In the genomic region with DNA sequence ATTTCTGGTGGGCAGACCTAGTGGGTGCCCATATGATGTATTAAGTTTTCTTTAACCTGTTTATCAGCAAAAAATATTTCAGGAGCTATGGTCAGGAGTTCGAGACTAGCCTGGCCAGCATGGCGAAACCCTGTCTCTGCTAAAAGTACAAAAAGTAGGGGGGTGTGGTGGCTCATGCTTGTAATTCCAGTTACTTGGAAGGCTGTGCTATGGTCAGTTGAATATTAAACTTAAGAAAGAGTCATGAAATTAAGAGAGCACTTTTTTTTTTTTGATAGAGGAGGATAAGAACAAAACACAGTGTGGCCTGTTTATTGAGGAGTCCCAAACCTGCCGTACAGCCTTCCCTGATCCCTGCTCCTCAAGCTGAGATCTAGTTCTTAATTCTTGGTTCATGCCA, we compare ENCODE assay signal across 1 cellular context.
TF ChIP-seq lines count a peak whose summit lies in the region.

No MANE protein-coding gene starts in this region.

TF ChIP-seq in GM23338, 12 proteins besides CTCF, POLR2A, EP300 and RAD21 (continued from another document):
- TF ChIP-seq, protein P1, sequence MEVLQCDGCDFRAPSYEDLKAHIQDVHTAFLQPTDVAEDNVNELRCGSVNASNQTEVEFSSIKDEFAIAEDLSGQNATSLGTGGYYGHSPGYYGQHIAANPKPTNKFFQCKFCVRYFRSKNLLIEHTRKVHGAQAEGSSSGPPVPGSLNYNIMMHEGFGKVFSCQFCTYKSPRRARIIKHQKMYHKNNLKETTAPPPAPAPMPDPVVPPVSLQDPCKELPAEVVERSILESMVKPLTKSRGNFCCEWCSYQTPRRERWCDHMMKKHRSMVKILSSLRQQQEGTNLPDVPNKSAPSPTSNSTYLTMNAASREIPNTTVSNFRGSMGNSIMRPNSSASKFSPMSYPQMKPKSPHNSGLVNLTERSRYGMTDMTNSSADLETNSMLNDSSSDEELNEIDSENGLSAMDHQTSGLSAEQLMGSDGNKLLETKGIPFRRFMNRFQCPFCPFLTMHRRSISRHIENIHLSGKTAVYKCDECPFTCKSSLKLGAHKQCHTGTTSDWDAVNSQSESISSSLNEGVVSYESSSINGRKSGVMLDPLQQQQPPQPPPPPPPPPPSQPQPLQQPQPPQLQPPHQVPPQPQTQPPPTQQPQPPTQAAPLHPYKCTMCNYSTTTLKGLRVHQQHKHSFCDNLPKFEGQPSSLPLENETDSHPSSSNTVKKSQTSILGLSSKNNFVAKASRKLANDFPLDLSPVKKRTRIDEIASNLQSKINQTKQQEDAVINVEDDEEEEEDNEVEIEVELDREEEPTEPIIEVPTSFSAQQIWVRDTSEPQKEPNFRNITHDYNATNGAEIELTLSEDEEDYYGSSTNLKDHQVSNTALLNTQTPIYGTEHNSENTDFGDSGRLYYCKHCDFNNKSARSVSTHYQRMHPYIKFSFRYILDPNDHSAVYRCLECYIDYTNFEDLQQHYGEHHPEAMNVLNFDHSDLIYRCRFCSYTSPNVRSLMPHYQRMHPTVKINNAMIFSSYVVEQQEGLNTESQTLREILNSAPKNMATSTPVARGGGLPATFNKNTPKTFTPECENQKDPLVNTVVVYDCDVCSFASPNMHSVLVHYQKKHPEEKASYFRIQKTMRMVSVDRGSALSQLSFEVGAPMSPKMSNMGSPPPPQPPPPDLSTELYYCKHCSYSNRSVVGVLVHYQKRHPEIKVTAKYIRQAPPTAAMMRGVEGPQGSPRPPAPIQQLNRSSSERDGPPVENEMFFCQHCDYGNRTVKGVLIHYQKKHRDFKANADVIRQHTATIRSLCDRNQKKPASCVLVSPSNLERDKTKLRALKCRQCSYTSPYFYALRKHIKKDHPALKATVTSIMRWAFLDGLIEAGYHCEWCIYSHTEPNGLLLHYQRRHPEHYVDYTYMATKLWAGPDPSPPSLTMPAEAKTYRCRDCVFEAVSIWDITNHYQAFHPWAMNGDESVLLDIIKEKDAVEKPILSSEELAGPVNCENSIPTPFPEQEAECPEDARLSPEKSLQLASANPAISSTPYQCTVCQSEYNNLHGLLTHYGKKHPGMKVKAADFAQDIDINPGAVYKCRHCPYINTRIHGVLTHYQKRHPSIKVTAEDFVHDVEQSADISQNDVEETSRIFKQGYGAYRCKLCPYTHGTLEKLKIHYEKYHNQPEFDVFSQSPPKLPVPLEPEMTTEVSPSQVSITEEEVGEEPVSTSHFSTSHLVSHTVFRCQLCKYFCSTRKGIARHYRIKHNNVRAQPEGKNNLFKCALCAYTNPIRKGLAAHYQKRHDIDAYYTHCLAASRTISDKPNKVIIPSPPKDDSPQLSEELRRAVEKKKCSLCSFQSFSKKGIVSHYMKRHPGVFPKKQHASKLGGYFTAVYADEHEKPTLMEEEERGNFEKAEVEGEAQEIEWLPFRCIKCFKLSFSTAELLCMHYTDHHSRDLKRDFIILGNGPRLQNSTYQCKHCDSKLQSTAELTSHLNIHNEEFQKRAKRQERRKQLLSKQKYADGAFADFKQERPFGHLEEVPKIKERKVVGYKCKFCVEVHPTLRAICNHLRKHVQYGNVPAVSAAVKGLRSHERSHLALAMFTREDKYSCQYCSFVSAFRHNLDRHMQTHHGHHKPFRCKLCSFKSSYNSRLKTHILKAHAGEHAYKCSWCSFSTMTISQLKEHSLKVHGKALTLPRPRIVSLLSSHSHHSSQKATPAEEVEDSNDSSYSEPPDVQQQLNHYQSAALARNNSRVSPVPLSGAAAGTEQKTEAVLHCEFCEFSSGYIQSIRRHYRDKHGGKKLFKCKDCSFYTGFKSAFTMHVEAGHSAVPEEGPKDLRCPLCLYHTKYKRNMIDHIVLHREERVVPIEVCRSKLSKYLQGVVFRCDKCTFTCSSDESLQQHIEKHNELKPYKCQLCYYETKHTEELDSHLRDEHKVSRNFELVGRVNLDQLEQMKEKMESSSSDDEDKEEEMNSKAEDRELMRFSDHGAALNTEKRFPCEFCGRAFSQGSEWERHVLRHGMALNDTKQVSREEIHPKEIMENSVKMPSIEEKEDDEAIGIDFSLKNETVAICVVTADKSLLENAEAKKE (CRISPR knock-in tag; IDR thresholded peaks at IDR 0.05): no peak
- TF ChIP-seq, protein P2, sequence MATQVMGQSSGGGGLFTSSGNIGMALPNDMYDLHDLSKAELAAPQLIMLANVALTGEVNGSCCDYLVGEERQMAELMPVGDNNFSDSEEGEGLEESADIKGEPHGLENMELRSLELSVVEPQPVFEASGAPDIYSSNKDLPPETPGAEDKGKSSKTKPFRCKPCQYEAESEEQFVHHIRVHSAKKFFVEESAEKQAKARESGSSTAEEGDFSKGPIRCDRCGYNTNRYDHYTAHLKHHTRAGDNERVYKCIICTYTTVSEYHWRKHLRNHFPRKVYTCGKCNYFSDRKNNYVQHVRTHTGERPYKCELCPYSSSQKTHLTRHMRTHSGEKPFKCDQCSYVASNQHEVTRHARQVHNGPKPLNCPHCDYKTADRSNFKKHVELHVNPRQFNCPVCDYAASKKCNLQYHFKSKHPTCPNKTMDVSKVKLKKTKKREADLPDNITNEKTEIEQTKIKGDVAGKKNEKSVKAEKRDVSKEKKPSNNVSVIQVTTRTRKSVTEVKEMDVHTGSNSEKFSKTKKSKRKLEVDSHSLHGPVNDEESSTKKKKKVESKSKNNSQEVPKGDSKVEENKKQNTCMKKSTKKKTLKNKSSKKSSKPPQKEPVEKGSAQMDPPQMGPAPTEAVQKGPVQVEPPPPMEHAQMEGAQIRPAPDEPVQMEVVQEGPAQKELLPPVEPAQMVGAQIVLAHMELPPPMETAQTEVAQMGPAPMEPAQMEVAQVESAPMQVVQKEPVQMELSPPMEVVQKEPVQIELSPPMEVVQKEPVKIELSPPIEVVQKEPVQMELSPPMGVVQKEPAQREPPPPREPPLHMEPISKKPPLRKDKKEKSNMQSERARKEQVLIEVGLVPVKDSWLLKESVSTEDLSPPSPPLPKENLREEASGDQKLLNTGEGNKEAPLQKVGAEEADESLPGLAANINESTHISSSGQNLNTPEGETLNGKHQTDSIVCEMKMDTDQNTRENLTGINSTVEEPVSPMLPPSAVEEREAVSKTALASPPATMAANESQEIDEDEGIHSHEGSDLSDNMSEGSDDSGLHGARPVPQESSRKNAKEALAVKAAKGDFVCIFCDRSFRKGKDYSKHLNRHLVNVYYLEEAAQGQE (IDR thresholded peaks at IDR 0.05; ENCODE audit: unreplicated experiment): no peak
- TF ChIP-seq STAT1 (IDR thresholded peaks at IDR 0.05; ENCODE audit: unreplicated experiment) (no peak), JUNB (IDR thresholded peaks at IDR 0.05; ENCODE audit: unreplicated experiment) (no peak), ZNF331 (CRISPR knock-in tag; IDR thresholded peaks at IDR 0.05; ENCODE audit: low read depth) (no peak), EZH2phosphoT487 (IDR thresholded peaks at IDR 0.05; ENCODE audit: unreplicated experiment) (no peak)
